ENCODE assay signal across 39 cellular contexts in the genomic region with DNA sequence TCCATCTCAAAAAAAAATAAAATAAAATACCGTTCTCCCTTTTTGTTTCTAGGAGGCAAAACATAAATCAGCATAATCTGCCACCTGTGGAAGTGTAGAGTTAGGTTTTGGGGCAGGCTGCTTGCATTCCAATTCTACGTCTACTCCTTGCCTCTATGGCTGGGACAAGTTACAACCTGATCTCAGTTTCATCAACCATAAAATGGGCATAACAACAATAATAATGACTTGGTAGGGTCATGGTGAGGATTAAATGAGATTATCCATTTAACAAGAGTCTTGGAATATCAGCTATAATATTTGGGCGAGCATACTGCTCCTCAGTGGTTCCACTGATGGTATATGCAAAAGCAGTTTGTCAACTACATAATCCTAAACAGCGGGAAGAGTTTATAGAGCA. TPM values are rescaled to one million over a fixed set of nuclear protein-coding genes. Genes with fewer than 3 reads are reported as not detected.
"Had no signal": no experiment of that assay in that cellular context is flagged by ENCODE, and none has a peak within 500 bp of the region (broad histone marks: within the 10 kb centered on the region; RNA-seq: fewer than 3 reads in every experiment).

No MANE protein-coding gene starts in this region.

- H3K4me3 ChIP-seq: adrenal gland, body of pancreas, breast epithelium had no signal

- H3K27me3 Mint-ChIP-seq: activated CD4-positive, alpha-beta memory T cell treated with anti-CD3 and anti-CD28 coated beads for 36 hours had no signal

- H3K27ac Mint-ChIP-seq: activated B cell treated with CpG ODN at 0.5 μM for 24 hours; activated CD4-positive, alpha-beta memory T cell treated with anti-CD3 and anti-CD28 coated beads for 36 hours; activated CD8-positive, alpha-beta T cell treated with anti-CD3 and anti-CD28 coated beads for 36 hours; activated naive CD4-positive, alpha-beta T cell treated with anti-CD3 and anti-CD28 coated beads for 36 hours; activated naive CD4-positive, alpha-beta T cell treated with anti-CD3 and anti-CD28 coated beads, Interleukin-2, amount 50 U/mL, for 72 hours; activated naive CD8-positive, alpha-beta T cell treated with anti-CD3 and anti-CD28 coated beads for 36 hours; activated T-cell treated with anti-CD3 and anti-CD28 coated beads, Interleukin-2, amount 50 U/mL, for 24 hours; activated T-helper 1 cell treated with anti-CD3 and anti-CD28 coated beads, Interleukin-12 subunit alpha, Interleukin-12 subunit beta, Interleukin-2, Interleukin-4 antibody, amounts not matched to agents 30 ng/mL and 10 ng/mL and 1 ng/mL, durations not matched to agents 14 hours and 24 hours and 36 hours; activated T-helper 17 cell treated with anti-CD3 and anti-CD28 coated beads, Interleukin-2, amount 50 U/mL, for 72 hours; T-helper 1 cell treated with Interleukin-12 subunit alpha and Interleukin-12 subunit beta and Interleukin-4 antibody, amounts not matched to agents 30 μg/mL and 1 μg/mL, for 36 hours; T-helper 2 cell treated with Interferon-gamma antibody and Interleukin-4, amounts not matched to agents 5 μg/mL and 100 μg/mL, for 36 hours had no signal

- H3K36me3 ChIP-seq: adrenal gland, brain microvascular endothelial cell, breast epithelium had no signal

- H3K27me3 ChIP-seq: adrenal gland, body of pancreas, brain microvascular endothelial cell, breast epithelium had no signal

- H3K27ac ChIP-seq: adrenal gland, body of pancreas, brain microvascular endothelial cell, breast epithelium, VCaP had no signal

- H3K4me3 Mint-ChIP-seq: activated B cell treated with CpG ODN at 0.5 μM for 24 hours; activated CD4-positive, alpha-beta memory T cell treated with anti-CD3 and anti-CD28 coated beads for 36 hours; activated CD8-positive, alpha-beta T cell treated with anti-CD3 and anti-CD28 coated beads for 36 hours; activated naive CD4-positive, alpha-beta T cell treated with anti-CD3 and anti-CD28 coated beads for 36 hours; activated naive CD8-positive, alpha-beta T cell treated with anti-CD3 and anti-CD28 coated beads for 36 hours; activated T-cell treated with anti-CD3 and anti-CD28 coated beads, Interleukin-2, amount 50 U/mL, for 24 hours; activated T-helper 1 cell treated with anti-CD3 and anti-CD28 coated beads, Interleukin-12 subunit alpha, Interleukin-12 subunit beta, Interleukin-2, Interleukin-4 antibody, amounts not matched to agents 30 ng/mL and 10 ng/mL and 1 ng/mL, durations not matched to agents 14 hours and 24 hours and 36 hours; activated T-helper 17 cell treated with anti-CD3 and anti-CD28 coated beads, Interleukin-2, amount 50 U/mL, for 72 hours; T-helper 2 cell treated with Interferon-gamma antibody and Interleukin-4, amounts not matched to agents 5 μg/mL and 100 μg/mL, for 36 hours had no signal

- FAIRE-seq: astrocyte, colon, TTC549 had no signal

- ATAC-seq: activated CD8-positive, alpha-beta T cell treated with anti-CD3 and anti-CD28 coated beads for 36 hours; activated naive CD4-positive, alpha-beta T cell treated with anti-CD3 and anti-CD28 coated beads, Interleukin-2, amount 50 U/mL, for 72 hours; activated T-helper 17 cell treated with anti-CD3 and anti-CD28 coated beads, Interleukin-2, amount 50 U/mL, for 72 hours; body of pancreas had no signal

- H3K9me3 Mint-ChIP-seq: activated B cell treated with CpG ODN at 0.5 μM for 24 hours; activated CD4-positive, alpha-beta memory T cell treated with anti-CD3 and anti-CD28 coated beads for 36 hours; activated CD8-positive, alpha-beta T cell treated with anti-CD3 and anti-CD28 coated beads for 36 hours; activated naive CD4-positive, alpha-beta T cell treated with anti-CD3 and anti-CD28 coated beads for 36 hours; activated naive CD4-positive, alpha-beta T cell treated with anti-CD3 and anti-CD28 coated beads, Interleukin-2, amount 50 U/mL, for 72 hours; activated naive CD8-positive, alpha-beta T cell treated with anti-CD3 and anti-CD28 coated beads for 36 hours; activated T-cell treated with anti-CD3 and anti-CD28 coated beads, Interleukin-2, amount 50 U/mL, for 24 hours; activated T-helper 1 cell treated with anti-CD3 and anti-CD28 coated beads, Interleukin-12 subunit alpha, Interleukin-12 subunit beta, Interleukin-2, Interleukin-4 antibody, amounts not matched to agents 30 ng/mL and 10 ng/mL and 1 ng/mL, durations not matched to agents 14 hours and 24 hours and 36 hours; activated T-helper 17 cell treated with anti-CD3 and anti-CD28 coated beads, Interleukin-2, amount 50 U/mL, for 72 hours; T-helper 1 cell treated with Interleukin-12 subunit alpha and Interleukin-12 subunit beta and Interleukin-4 antibody, amounts not matched to agents 30 μg/mL and 1 μg/mL, for 36 hours; T-helper 2 cell treated with Interferon-gamma antibody and Interleukin-4, amounts not matched to agents 5 μg/mL and 100 μg/mL, for 36 hours had no signal

- H3K9me3 ChIP-seq: adrenal gland, body of pancreas, breast epithelium had no signal

- DNase-seq: activated B cell treated with CpG ODN at 0.5 μM for 24 hours; activated CD4-positive, alpha-beta memory T cell treated with anti-CD3 and anti-CD28 coated beads for 36 hours; activated CD4-positive, alpha-beta T cell treated with anti-CD3 and anti-CD28 coated beads for 4 hours; activated CD4-positive, alpha-beta T cell treated with anti-CD3 and anti-CD28 coated beads, Interleukin-2, amount 50 U/mL, for 1 hour; activated CD4-positive, alpha-beta T cell treated with anti-CD3 and anti-CD28 coated beads, Interleukin-2, amount 50 U/mL, for 4 hours; activated CD4-positive, CD25-positive, alpha-beta regulatory T cell treated with anti-CD3 and anti-CD28 coated beads, Interleukin-2, amount 50 U/mL, for 72 hours; activated CD8-positive, alpha-beta memory T cell treated with anti-CD3 and anti-CD28 coated beads, Interleukin-2, amount 50 U/mL, for 4 hours; activated CD8-positive, alpha-beta T cell treated with anti-CD3 and anti-CD28 coated beads for 36 hours; activated effector memory CD4-positive, alpha-beta T cell treated with anti-CD3 and anti-CD28 coated beads, Interleukin-2, amount 50 U/mL, for 16 hours; activated gamma-delta T cell treated with Interleukin-2 at 50 U/mL for 16 hours; activated naive CD4-positive, alpha-beta T cell; activated naive CD4-positive, alpha-beta T cell treated with anti-CD3 and anti-CD28 coated beads for 36 hours; activated naive CD4-positive, alpha-beta T cell treated with anti-CD3 and anti-CD28 coated beads, Interleukin-2, amount 50 U/mL, for 16 hours; activated naive CD8-positive, alpha-beta T cell treated with anti-CD3 and anti-CD28 coated beads for 36 hours; activated T-cell treated with anti-CD3 and anti-CD28 coated beads for 4 hours; activated T-cell treated with anti-CD3 and anti-CD28 coated beads, Interleukin-2, amount 50 U/mL, for 24 hours; activated T-cell treated with anti-CD3 and anti-CD28 coated beads, Interleukin-2, amount 50 U/mL, for 48 hours; adrenal gland; amniotic stem cell; aorta; body of pancreas; brain microvascular endothelial cell; central memory CD4-positive, alpha-beta T cell; T-helper 1 cell; T-helper 2 cell; T-helper 9 cell had no signal

RNA-seq across cellular contexts. Expression of a gene that starts 17.8 kb away (rescaled TPM):
- total RNA-seq: activated B cell treated with CpG ODN at 0.5 μM for 24 hours; activated CD4-positive, alpha-beta memory T cell treated with anti-CD3 and anti-CD28 coated beads for 36 hours; activated CD8-positive, alpha-beta memory T cell treated with anti-CD3 and anti-CD28 coated beads for 36 hours; activated CD8-positive, alpha-beta T cell treated with anti-CD3 and anti-CD28 coated beads for 36 hours; activated naive CD4-positive, alpha-beta T cell treated with anti-CD3 and anti-CD28 coated beads for 36 hours; activated naive CD4-positive, alpha-beta T cell treated with anti-CD3 and anti-CD28 coated beads, Interleukin-2, amount 50 U/mL, for 72 hours; activated naive CD8-positive, alpha-beta T cell treated with anti-CD3 and anti-CD28 coated beads for 36 hours; activated T-helper 1 cell treated with anti-CD3 and anti-CD28 coated beads, Interleukin-12 subunit alpha, Interleukin-12 subunit beta, Interleukin-2, Interleukin-4 antibody, amounts not matched to agents 30 ng/mL and 10 ng/mL and 1 ng/mL, durations not matched to agents 14 hours and 24 hours and 36 hours; activated T-helper 17 cell treated with anti-CD3 and anti-CD28 coated beads, Interleukin-2, amount 50 U/mL, for 72 hours; adrenal gland; aorta; astrocyte; body of pancreas; breast epithelium; cardiac septum; cerebellum had no signal
- polyA plus RNA-seq: adrenal gland, aorta had no signal
